25 cellular contexts compared by ENCODE assay signal in the genomic region with DNA sequence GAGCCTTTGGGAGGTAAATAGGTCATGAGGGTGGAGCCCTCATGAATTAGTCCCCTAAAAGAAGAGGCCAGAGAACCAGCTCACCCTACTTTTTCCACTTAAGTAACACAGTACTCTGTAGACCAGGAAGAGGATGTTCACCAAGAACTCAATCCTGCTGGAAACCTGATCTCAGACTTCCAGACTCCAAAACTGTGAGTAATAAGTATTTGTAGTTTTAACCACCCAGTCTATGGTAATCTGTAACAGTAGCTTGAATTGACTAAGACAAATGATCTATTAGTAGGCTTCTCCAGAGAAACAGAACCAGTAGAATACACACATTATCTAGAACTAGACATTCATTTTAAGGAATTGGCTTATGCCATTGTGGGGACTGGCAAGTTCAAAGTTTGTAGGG. TPM values are rescaled to one million over a fixed set of nuclear protein-coding genes. Genes with fewer than 3 reads are reported as not detected.
DNase-seq lines count a peak whose midpoint lies in the region; ATAC-seq and TF ChIP-seq lines count a peak whose summit lies in the region.
"Had no signal": no experiment of that assay in that cellular context is flagged by ENCODE, and none has a peak within 500 bp of the region (broad histone marks: within the 10 kb centered on the region; RNA-seq: fewer than 3 reads in every experiment).

No MANE protein-coding gene starts in this region.

- TF ChIP-seq CTCF in epithelial cell of esophagus (IDR thresholded peaks at IDR 0.05; ENCODE audit: insufficient read depth, low read depth, low read length, missing control alignments): no peak

- no peaks in the 10 kb centered on the region for H3K9me3 Mint-ChIP-seq in activated T-cell treated with anti-CD3 and anti-CD28 coated beads, Interleukin-2, amount 50 U/mL, for 24 hours
- H3K9me3 Mint-ChIP-seq: activated CD4-positive, alpha-beta memory T cell treated with anti-CD3 and anti-CD28 coated beads, Interleukin-2, amount 10 ng/mL, durations not matched to agents 7 days and 5 days; GM23338; natural killer cell treated with Interleukin-12 subunit alpha and Interleukin-12 subunit beta and Interleukin-15 and Interleukin-18, amount 100 ng/mL, for 72 hours; stimulated activated effector memory CD8-positive, alpha-beta T cell treated with anti-CD3 and anti-CD28 coated beads, Interleukin-12 subunit alpha, Interleukin-12 subunit beta, amount 100 ng/mL, for 72 hours had no signal

- no peak overlapping the region for H3K27ac Mint-ChIP-seq in activated T-cell treated with anti-CD3 and anti-CD28 coated beads, Interleukin-2, amount 50 U/mL, for 24 hours
- H3K27ac Mint-ChIP-seq: activated CD4-positive, alpha-beta memory T cell treated with anti-CD3 and anti-CD28 coated beads, Interleukin-2, amount 10 ng/mL, durations not matched to agents 7 days and 5 days; GM23338; natural killer cell treated with Interleukin-12 subunit alpha and Interleukin-12 subunit beta and Interleukin-15 and Interleukin-18, amount 100 ng/mL, for 72 hours; stimulated activated effector memory CD8-positive, alpha-beta T cell treated with anti-CD3 and anti-CD28 coated beads, Interleukin-12 subunit alpha, Interleukin-12 subunit beta, amount 100 ng/mL, for 72 hours had no signal

- H3K4me3 Mint-ChIP-seq in activated T-cell treated with anti-CD3 and anti-CD28 coated beads, Interleukin-2, amount 50 U/mL, for 24 hours: no peak overlapping the region
- H3K4me3 Mint-ChIP-seq: activated CD4-positive, alpha-beta memory T cell treated with anti-CD3 and anti-CD28 coated beads, Interleukin-2, amount 10 ng/mL, durations not matched to agents 7 days and 5 days; GM23338; natural killer cell treated with Interleukin-12 subunit alpha and Interleukin-12 subunit beta and Interleukin-15 and Interleukin-18, amount 100 ng/mL, for 72 hours; stimulated activated effector memory CD8-positive, alpha-beta T cell treated with anti-CD3 and anti-CD28 coated beads, Interleukin-12 subunit alpha, Interleukin-12 subunit beta, amount 100 ng/mL, for 72 hours had no signal

- H3K36me3 Mint-ChIP-seq in activated T-cell treated with anti-CD3 and anti-CD28 coated beads, Interleukin-2, amount 50 U/mL, for 24 hours (ENCODE audit: low read depth): peaks cover 6% of the 10 kb centered on the region
- H3K36me3 Mint-ChIP-seq: natural killer cell treated with Interleukin-12 subunit alpha and Interleukin-12 subunit beta and Interleukin-15 and Interleukin-18, amount 100 ng/mL, for 72 hours; stimulated activated effector memory CD8-positive, alpha-beta T cell treated with anti-CD3 and anti-CD28 coated beads, Interleukin-12 subunit alpha, Interleukin-12 subunit beta, amount 100 ng/mL, for 72 hours had no signal

- in situ Hi-C loops in Caki2 (cut with HindIII; ENCODE audit: low pct_unique_long_range_greater_than_20kb, low sequenced_read_pairs): no loop called here

- ATAC-seq in HG02763 (IDR thresholded peaks at IDR 0.05; ENCODE audit: unreplicated experiment) (no peak), HG02623 (IDR thresholded peaks at IDR 0.05; ENCODE audit: unreplicated experiment) (no peak)
- ATAC-seq: GM23338; left lobe of liver; natural killer cell treated with Interleukin-12 subunit alpha and Interleukin-12 subunit beta and Interleukin-15 and Interleukin-18, amount 100 ng/mL, for 72 hours; stimulated activated effector memory CD8-positive, alpha-beta T cell treated with anti-CD3 and anti-CD28 coated beads, Interleukin-12 subunit alpha, Interleukin-12 subunit beta, amount 100 ng/mL, for 72 hours had no signal

- DNase-seq in Caki2 (ENCODE audit: low read depth) (peak; percentile 16), NCI-H226 (peak; percentile 46), epithelial cell of esophagus (ENCODE audit: low read depth) (peak; percentile 38), kidney tubule cell (ENCODE audit: low spot score) (peak; percentile 74), NCI-H2029 treated with DMSO at 0.1 percent for 48 hours (lab: John Stamatoyannopoulos, UW) (no peak)
- no peak for DNase-seq in activated T-cell treated with anti-CD3 and anti-CD28 coated beads, Interleukin-2, amount 50 U/mL, for 24 hours
- DNase-seq: activated CD4-positive, alpha-beta memory T cell treated with anti-CD3 and anti-CD28 coated beads, Interleukin-2, amount 10 ng/mL, durations not matched to agents 7 days and 5 days; activated CD4-positive, CD25-positive, alpha-beta regulatory T cell; activated naive CD4-positive, alpha-beta T cell treated with Interleukin-2 at 50 U/mL for 16 hours; activated T-cell treated with anti-CD3 and anti-CD28 coated beads, Interleukin-2, amount 50 U/mL, for 1 hour; amygdala; foreskin melanocyte; GDM1; NCI-H1417; NCI-H524; T-helper 9 cell; testis had no signal

- no peak overlapping the region for H3K4me3 ChIP-seq in epithelial cell of esophagus (ENCODE audit: low read length)
- H3K4me3 ChIP-seq: GM23338, sigmoid colon, testis, vagina had no signal

- H3K27me3 Mint-ChIP-seq in activated T-cell treated with anti-CD3 and anti-CD28 coated beads, Interleukin-2, amount 50 U/mL, for 24 hours: no peaks in the 10 kb centered on the region
- H3K27me3 Mint-ChIP-seq: activated CD4-positive, alpha-beta memory T cell treated with anti-CD3 and anti-CD28 coated beads, Interleukin-2, amount 10 ng/mL, durations not matched to agents 7 days and 5 days; natural killer cell treated with Interleukin-12 subunit alpha and Interleukin-12 subunit beta and Interleukin-15 and Interleukin-18, amount 100 ng/mL, for 72 hours had no signal

- H3K4me1 Mint-ChIP-seq in activated T-cell treated with anti-CD3 and anti-CD28 coated beads, Interleukin-2, amount 50 U/mL, for 24 hours (ENCODE audit: low read depth): no peaks in the 10 kb centered on the region
- H3K4me1 Mint-ChIP-seq: activated CD4-positive, alpha-beta memory T cell treated with anti-CD3 and anti-CD28 coated beads, Interleukin-2, amount 10 ng/mL, durations not matched to agents 7 days and 5 days; stimulated activated effector memory CD8-positive, alpha-beta T cell treated with anti-CD3 and anti-CD28 coated beads, Interleukin-12 subunit alpha, Interleukin-12 subunit beta, amount 100 ng/mL, for 72 hours had no signal

RNA-seq across cellular contexts. Expression of gene ANKMY2, which starts 51.5 kb away (rescaled TPM):
- 35.9 and 41.3 TPM in 2 replicates for total RNA-seq in Caki2 (2014; rRNA removed; shearing (Covaris generic); ENCODE audit: low replicate concordance)

RNA-seq across cellular contexts. Expression of gene BZW2, which starts 51.9 kb away (rescaled TPM):
- total RNA-seq in Caki2 (2014; rRNA removed; shearing (Covaris generic); ENCODE audit: low replicate concordance): 69.3 and 79.7 TPM in 2 replicates

Comparison
In these comparisons a context has a peak if more than half of its experiments do, and no peak if none do; other contexts are left out.
1. DNase-seq: peak in Caki2 (single experiment), NCI-H226 (single experiment), epithelial cell of esophagus (single experiment) and kidney tubule cell (single experiment); none in NCI-H2029 treated with DMSO at 0.1 percent for 48 hours (single experiment) and activated T-cell treated with anti-CD3 and anti-CD28 coated beads, Interleukin-2, amount 50 U/mL, for 24 hours (single experiment).